ENCODE assay signal across 8 cellular contexts in the genomic region with DNA sequence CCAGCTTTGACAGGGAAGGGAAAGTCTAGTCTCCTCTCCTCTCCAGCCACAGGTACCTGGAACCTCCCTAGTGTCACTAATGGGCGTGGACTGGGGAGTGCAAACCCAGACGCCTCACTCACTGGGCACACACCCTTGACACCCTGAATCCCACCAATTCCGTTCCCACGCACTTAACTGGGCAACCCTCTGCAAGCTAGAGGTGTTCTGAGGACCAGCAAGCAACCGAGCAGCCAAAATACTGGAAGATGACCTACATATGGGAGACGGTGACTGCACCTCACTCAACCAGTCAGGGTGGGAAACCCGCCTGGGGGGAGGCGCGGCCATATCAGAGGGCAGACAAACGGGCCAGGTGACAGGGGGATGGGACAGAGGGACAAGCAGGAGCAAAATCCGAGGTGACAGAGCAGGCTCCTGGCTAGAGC. TPM values are rescaled to one million over a fixed set of nuclear protein-coding genes. Genes with fewer than 3 reads are reported as not detected.
DNase-seq lines count a peak whose midpoint lies in the region; ATAC-seq, FAIRE-seq and TF ChIP-seq lines count a peak whose summit lies in the region.

No MANE protein-coding gene starts in this region.

- peak overlapping the region; percentile 99 for H3K4me2 ChIP-seq in astrocyte (ENCODE audit: low read length)

- no peaks in the 10 kb centered on the region for H3K27me3 ChIP-seq in cardiac muscle cell
- H3K27me3 ChIP-seq in astrocyte (ENCODE audit: insufficient read depth, low read length) = no peaks in the 10 kb centered on the region
- no peaks in the 10 kb centered on the region for H3K27me3 ChIP-seq in tibial nerve

- 1 to 4% methylated on average over 11 of the region's 11 CpGs for WGBS in lower leg skin, 2 donors
- WGBS in tibial nerve, 2 donors = 2 to 7% methylated on average over 11 of the region's 11 CpGs

- peaks cover 22% of the 10 kb centered on the region for H3K4me1 Mint-ChIP-seq in astrocyte (ENCODE audit: low read depth, unreplicated experiment)

- H3K36me3 ChIP-seq in cardiac muscle cell (no peaks in the 10 kb centered on the region), astrocyte (ENCODE audit: insufficient read depth, low read length) (peaks cover 4% of the 10 kb centered on the region), tibial nerve (peaks cover 0 to 11% (median 0%) of the 10 kb centered on the region in 3 donors)

- H3K27ac Mint-ChIP-seq in astrocyte (ENCODE audit: unreplicated experiment) = peak overlapping the region; percentile 95

- H3K9ac ChIP-seq in astrocyte (ENCODE audit: low read length) = peak overlapping the region; percentile 90

- TF ChIP-seq POLR2A in lower leg skin (IDR thresholded peaks at IDR 0.05) (no peak), tibial nerve (IDR thresholded peaks at IDR 0.05) (no peak)

- intact Hi-C loops in left ventricle myocardium superior (cut with micrococcal nuclease) = no loop called here
- intact Hi-C loops in lower leg skin (cut with DNase I; ENCODE audit: low total_unique reads) = no loop called here

- H3K4me3 ChIP-seq in cardiac muscle cell (peak overlapping the region; percentile 97), astrocyte (ENCODE audit: insufficient read depth, low read depth, low read length) (peak overlapping the region; percentile 86), lower leg skin (ENCODE audit: low read depth, poor library complexity, severe bottlenecking) (peak overlapping the region; percentile 84), tibial nerve (peak overlapping the region; percentile 58 to 88 (median 76))

- TF ChIP-seq CTCF in cardiac muscle cell (IDR thresholded peaks at IDR 0.05; ENCODE audit: low read depth, low read length) (no peak), astrocyte (IDR thresholded peaks at IDR 0.05; ENCODE audit: insufficient read depth, low read depth, low read length) (no peak), lower leg skin (IDR thresholded peaks at IDR 0.05) (no peak), tibial nerve (IDR thresholded peaks at IDR 0.05) (no peak)

- H3K36me3 Mint-ChIP-seq in astrocyte (ENCODE audit: low read depth, unreplicated experiment) = peaks cover 2% of the 10 kb centered on the region

- H3K9me3 ChIP-seq in cardiac muscle cell (ENCODE audit: low read depth) = no peaks in the 10 kb centered on the region
- no peaks in the 10 kb centered on the region for H3K9me3 ChIP-seq in astrocyte (ENCODE audit: insufficient read depth, low read depth, low read length)
- H3K9me3 ChIP-seq in tibial nerve = no peaks in the 10 kb centered on the region

- H3K9me3 Mint-ChIP-seq in astrocyte (ENCODE audit: unreplicated experiment) = no peaks in the 10 kb centered on the region

- H2AFZ ChIP-seq in astrocyte (ENCODE audit: low read depth, low read length) = peak overlapping the region; percentile 81

- no peak for ATAC-seq in left ventricle myocardium superior

- H4K20me1 ChIP-seq in astrocyte (ENCODE audit: insufficient read depth, low read length) = peaks cover 46% of the 10 kb centered on the region

- FAIRE-seq in astrocyte (lab: Jason Lieb, UNC) = no peak

- peaks cover 28% of the 10 kb centered on the region for H3K4me1 ChIP-seq in cardiac muscle cell (ENCODE audit: low read depth)
- peaks cover 26% of the 10 kb centered on the region for H3K4me1 ChIP-seq in astrocyte (ENCODE audit: insufficient read depth, low read length)
- peaks cover 0 to 60% (median 36%) of the 10 kb centered on the region in 4 donors for H3K4me1 ChIP-seq in tibial nerve

- peak overlapping the region; percentile 100 for H3K4me3 Mint-ChIP-seq in astrocyte (ENCODE audit: unreplicated experiment)

- no peak for TF ChIP-seq EP300 in tibial nerve (IDR thresholded peaks at IDR 0.05)

- no peaks in the 10 kb centered on the region for H3K27me3 Mint-ChIP-seq in astrocyte (ENCODE audit: low read depth, unreplicated experiment)

- DNase-seq in cardiac muscle cell (ENCODE audit: low read depth in 1 of 2, low spot score in 1 of 2) (no peak), left ventricle myocardium superior (no peak), astrocyte (ENCODE audit: low read depth) (no peak), lower leg skin (ENCODE audit: low spot score in 2 of 2) (no peak), tibial nerve (ENCODE audit: low spot score in 2 of 2) (no peak), SKM-1 treated with dmso at 0.1 percent for 144 hours (lab: John Stamatoyannopoulos, UW; ENCODE audit: unreplicated experiment) (no peak), DMS 273 (lab: John Stamatoyannopoulos, UW; ENCODE audit: unreplicated experiment) (no peak), NAMALWA (ENCODE audit: low spot score) (no peak)

- peaks cover 48% of the 10 kb centered on the region for H3K79me2 ChIP-seq in astrocyte (ENCODE audit: insufficient read depth, low read length)

- H3K27ac ChIP-seq in cardiac muscle cell = no peak overlapping the region
- H3K27ac ChIP-seq in astrocyte (ENCODE audit: low read depth, low read length) = peak overlapping the region; percentile 73
- H3K27ac ChIP-seq in tibial nerve = peak overlapping the region; percentile 64 to 89 (median 84)

RNA-seq across cellular contexts. Expression of gene ABHD17A, which starts 1.0 kb away (rescaled TPM):
- 198 and 203 TPM in 2 replicates for total RNA-seq in cardiac muscle cell
- 145 and 159 TPM in 2 replicates for polyA plus RNA-seq in cardiac muscle cell
- total RNA-seq in left ventricle myocardium superior = 64.4 TPM
- total RNA-seq in astrocyte = 56.7 and 61.4 TPM in 2 replicates
- total RNA-seq in lower leg skin = 100 to 1,000 TPM; 154 to 201 (median 186) TPM
- total RNA-seq in tibial nerve = 100 to 1,000 TPM; 127 to 165 (median 132) TPM

RNA-seq across cellular contexts. Expression of gene ADAT3, which starts 20.9 kb away (rescaled TPM):
- 11.2 and 16.3 TPM in 2 replicates for total RNA-seq in cardiac muscle cell
- polyA plus RNA-seq in cardiac muscle cell = 5.9 and 14.3 TPM in 2 replicates
- 2.0 TPM for total RNA-seq in left ventricle myocardium superior
- 3.7 and 5.7 TPM in 2 replicates for total RNA-seq in astrocyte
- total RNA-seq in lower leg skin = 10 to 100 TPM; 20.1 to 27.3 (median 25.7) TPM
- 1 to 10 TPM; 2.4 to 8.7 (median 4.8) TPM for total RNA-seq in tibial nerve

RNA-seq across cellular contexts. Expression of gene SCAMP4, which starts 20.9 kb away (rescaled TPM):
- total RNA-seq in cardiac muscle cell = 58.0 and 62.5 TPM in 2 replicates
- polyA plus RNA-seq in cardiac muscle cell = 53.7 and 58.5 TPM in 2 replicates
- 16.4 TPM for total RNA-seq in left ventricle myocardium superior
- 72.2 and 73.4 TPM in 2 replicates for total RNA-seq in astrocyte
- total RNA-seq in lower leg skin = 100 to 1,000 TPM; 108 to 119 (median 113) TPM
- total RNA-seq in tibial nerve = 10 to 100 TPM; 34.7 to 65.7 (median 56.2) TPM

RNA-seq across cellular contexts. Expression of gene KLF16, which starts 20.9 kb away (rescaled TPM):
- 5.3 and 9.3 TPM in 2 replicates for total RNA-seq in cardiac muscle cell
- 9.1 and 20.8 TPM in 2 replicates for polyA plus RNA-seq in cardiac muscle cell
- 9.8 TPM for total RNA-seq in left ventricle myocardium superior
- total RNA-seq in astrocyte = 52.4 and 58.1 TPM in 2 replicates
- 10 to 100 TPM in 3 of 4 donors, 1 to 10 TPM in 1; 9.0 to 16.2 (median 13.5) TPM for total RNA-seq in lower leg skin
- 1 to 10 TPM; 4.6 to 8.4 (median 7.0) TPM for total RNA-seq in tibial nerve

RNA-seq across cellular contexts. Expression of gene REXO1, which starts 36.0 kb away (rescaled TPM):
- total RNA-seq in cardiac muscle cell (24.4 and 39.7 TPM in 2 replicates), left ventricle myocardium superior (16.0 TPM), astrocyte (35.5 and 36.2 TPM in 2 replicates), lower leg skin (10 to 100 TPM; 32.9 to 51.1 (median 41.2) TPM), tibial nerve (10 to 100 TPM; 17.9 to 87.3 (median 31.1) TPM)
- 19.2 and 21.3 TPM in 2 replicates for polyA plus RNA-seq in cardiac muscle cell
